In the genomic region with DNA sequence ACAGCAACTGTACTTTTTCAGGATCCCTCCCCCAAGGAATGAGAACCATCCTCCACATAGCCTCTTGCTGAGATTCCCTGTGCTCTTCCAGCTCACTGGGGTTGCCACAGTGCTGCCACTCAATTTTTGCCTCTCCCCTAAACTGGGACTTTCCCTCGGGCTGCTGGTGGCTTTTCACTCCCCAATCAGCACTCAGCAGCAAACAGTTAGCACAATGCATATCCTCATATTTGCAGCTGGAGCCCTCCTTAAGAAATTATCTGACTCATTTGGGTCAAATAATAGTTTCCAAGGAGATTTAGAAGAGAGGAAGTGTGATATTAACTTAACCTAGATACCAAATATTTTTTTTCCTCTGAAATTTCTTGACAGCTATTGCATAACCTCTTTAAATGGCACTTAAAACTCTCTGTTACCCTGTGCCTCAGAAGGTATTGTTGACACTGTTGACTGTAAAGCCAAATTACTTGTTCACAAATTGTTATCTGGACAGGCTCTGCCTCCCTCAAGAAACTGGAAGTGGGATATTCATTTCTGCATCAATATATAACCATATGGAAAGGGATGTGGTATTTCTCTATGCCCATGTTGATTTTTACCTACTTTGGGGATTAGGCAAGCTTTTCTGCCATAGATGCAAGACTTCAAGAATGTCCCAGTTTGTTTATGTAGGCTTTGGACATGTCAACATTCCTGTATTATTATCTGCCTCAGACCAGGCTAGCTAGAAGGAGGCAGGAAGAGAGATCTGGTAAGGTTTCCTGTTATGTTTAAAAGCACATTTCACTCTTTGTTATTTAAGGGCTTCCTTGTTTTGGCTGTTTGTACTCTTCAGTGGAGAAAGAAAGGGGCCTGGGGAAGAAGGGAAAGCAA, we compare ENCODE assay signal across 8 cellular contexts. TPM values are rescaled to one million over a fixed set of nuclear protein-coding genes. Genes with fewer than 3 reads are reported as not detected.
DNase-seq lines count a peak whose midpoint lies in the region; ATAC-seq and TF ChIP-seq lines count a peak whose summit lies in the region.

No MANE protein-coding gene starts in this region.

- H3K9ac ChIP-seq in HUES64 (ENCODE audit: low read depth, low read length), result 0 out of 2 replicates have a peak overlapping the region, but pooled peaks have one; percentile 6

- no peaks in the 10 kb centered on the region for H3K9me3 Mint-ChIP-seq in activated naive CD8-positive, alpha-beta T cell treated with anti-CD3 and anti-CD28 coated beads, Interleukin-2, amount 50 U/mL, for 24 hours
- H3K9me3 Mint-ChIP-seq in type B pancreatic cell, result no peaks in the 10 kb centered on the region

- peak overlapping the region; percentile 3 for H3K4me3 Mint-ChIP-seq in activated naive CD8-positive, alpha-beta T cell treated with anti-CD3 and anti-CD28 coated beads, Interleukin-2, amount 50 U/mL, for 24 hours
- H3K4me3 Mint-ChIP-seq in type B pancreatic cell, result no peak overlapping the region

- no peaks in the 10 kb centered on the region for H3K27me3 Mint-ChIP-seq in activated naive CD8-positive, alpha-beta T cell treated with anti-CD3 and anti-CD28 coated beads, Interleukin-2, amount 50 U/mL, for 24 hours
- H3K27me3 Mint-ChIP-seq in type B pancreatic cell, result no peaks in the 10 kb centered on the region

- peak; percentile 88 for DNase-seq in CD1c-positive myeloid dendritic cell (ENCODE audit: extremely low spot score)
- DNase-seq in activated naive CD8-positive, alpha-beta T cell treated with anti-CD3 and anti-CD28 coated beads, Interleukin-2, amount 50 U/mL, for 24 hours, result peak; percentile 30
- peak; percentile 28 for DNase-seq in iPS-NIHi11 (ENCODE audit: low spot score)
- no peak for DNase-seq in type B pancreatic cell (ENCODE audit: extremely low spot score, unreplicated experiment)
- no peak for DNase-seq in HuH-7 (ENCODE audit: low spot score)
- no peak for DNase-seq in DMS153 (lab: John Stamatoyannopoulos, UW)

- H3K36me3 Mint-ChIP-seq in activated naive CD8-positive, alpha-beta T cell treated with anti-CD3 and anti-CD28 coated beads, Interleukin-2, amount 50 U/mL, for 24 hours (ENCODE audit: low read depth), result peaks cover 39% of the 10 kb centered on the region
- peaks cover 47% of the 10 kb centered on the region for H3K36me3 Mint-ChIP-seq in type B pancreatic cell

- ATAC-seq in GM21390 (IDR thresholded peaks at IDR 0.05; ENCODE audit: unreplicated experiment), result peak; percentile 83
- peak; percentile 83 for ATAC-seq in activated naive CD8-positive, alpha-beta T cell treated with anti-CD3 and anti-CD28 coated beads, Interleukin-2, amount 50 U/mL, for 24 hours

- no peak overlapping the region for H3K4me3 ChIP-seq in HUES64 (ENCODE audit: low read length)

- H3K27ac ChIP-seq in HUES64 (ENCODE audit: low read depth, low read length), result peak overlapping the region; percentile 38; the same call in 1 of the 2 replicates

- H3K36me3 ChIP-seq in HUES64 (ENCODE audit: insufficient read depth, low read length), result peaks cover 36% of the 10 kb centered on the region

- 58% methylated on average over 1 of the region's 1 CpG for WGBS in HUES64

- H3K4me1 Mint-ChIP-seq in activated naive CD8-positive, alpha-beta T cell treated with anti-CD3 and anti-CD28 coated beads, Interleukin-2, amount 50 U/mL, for 24 hours, result peaks cover 71% of the 10 kb centered on the region
- H3K4me1 Mint-ChIP-seq in type B pancreatic cell (ENCODE audit: unreplicated experiment), result peaks cover 39% of the 10 kb centered on the region

- H3K9me3 ChIP-seq in HUES64 (ENCODE audit: insufficient read depth, low read depth, low read length), result no peaks in the 10 kb centered on the region

- H3K27ac Mint-ChIP-seq in activated naive CD8-positive, alpha-beta T cell treated with anti-CD3 and anti-CD28 coated beads, Interleukin-2, amount 50 U/mL, for 24 hours, result peak overlapping the region; percentile 7
- H3K27ac Mint-ChIP-seq in type B pancreatic cell, result peak overlapping the region; percentile 61

- no peaks in the 10 kb centered on the region for H3K27me3 ChIP-seq in HUES64 (ENCODE audit: insufficient read depth, low read length)

- TF ChIP-seq CTCF in type B pancreatic cell (conservative IDR thresholded peaks at IDR 0.05), result no peak

- H3K4me1 ChIP-seq in HUES64 (ENCODE audit: insufficient read depth, low read length), result peaks cover 33% of the 10 kb centered on the region

RNA-seq across cellular contexts. Expression of a gene that starts 58.0 kb away (rescaled TPM):
- 65.8 TPM for polyA plus RNA-seq in HUES64 (2013, experiment 1 of 2)
- polyA plus RNA-seq in HUES64 (2013, experiment 2 of 2), result 85.9 TPM
- 46.7 and 149 TPM in 2 replicates for total RNA-seq in type B pancreatic cell (ENCODE audit: low replicate concordance)

Comparison
In these comparisons a context has a peak if more than half of its experiments do, and no peak if none do; other contexts are left out.
1. DNase-seq: peak in CD1c-positive myeloid dendritic cell (single experiment), activated naive CD8-positive, alpha-beta T cell treated with anti-CD3 and anti-CD28 coated beads, Interleukin-2, amount 50 U/mL, for 24 hours (single experiment) and iPS-NIHi11 (single experiment); none in type B pancreatic cell (single experiment), HuH-7 (single experiment) and DMS153 (single experiment).